13 cellular contexts compared by ENCODE assay signal in genomic region chr19:928471-929259, GRCh38. TPM values are rescaled to one million over a fixed set of nuclear protein-coding genes. Genes with fewer than 3 reads are reported as not detected.
DNase-seq lines count a peak whose midpoint lies in the region; ATAC-seq and TF ChIP-seq lines count a peak whose summit lies in the region.
"Had no signal": no experiment of that assay in that cellular context is flagged by ENCODE, and none has a peak within 500 bp of the region (broad histone marks: within the 10 kb centered on the region; RNA-seq: fewer than 3 reads in every experiment).

No MANE protein-coding gene starts in this region.

- no peak for TF ChIP-seq POLR2A in sigmoid colon (IDR thresholded peaks at IDR 0.05)

- H3K27me3 ChIP-seq in sigmoid colon (no peaks in the 10 kb centered on the region), brain microvascular endothelial cell (replicated peaks) (no peaks in the 10 kb centered on the region)

- DNase-seq in G401 (ENCODE audit: low spot score) (peak; percentile 75), NOMO-1 treated with dmso at 0.1 percent for 144 hours (lab: John Stamatoyannopoulos, UW; ENCODE audit: unreplicated experiment) (peak; percentile 51), fibroblast of villous mesenchyme (ENCODE audit: low read depth) (peak; percentile 65), sigmoid colon (no peak), inferior parietal cortex (ENCODE audit: extremely low spot score) (no peak), brain microvascular endothelial cell (no peak)
- no peak for DNase-seq in activated naive CD4-positive, alpha-beta T cell treated with anti-CD3 and anti-CD28 coated beads, Interleukin-2, amount 50 U/mL, for 72 hours (ENCODE audit: low spot score in 2 of 2)
- DNase-seq: activated CD8-positive, alpha-beta T cell treated with anti-CD3 and anti-CD28 coated beads for 36 hours; DND-41; stimulated activated CD4-positive, alpha-beta T cell treated with anti-CD3 and anti-CD28 coated beads, Interleukin-4, amount 100 ng/mL, for 1 hour had no signal

- TF ChIP-seq EP300 in sigmoid colon (IDR thresholded peaks at IDR 0.05), result no peak

- no peaks in the 10 kb centered on the region for H3K9me3 Mint-ChIP-seq in activated naive CD4-positive, alpha-beta T cell treated with anti-CD3 and anti-CD28 coated beads, Interleukin-2, amount 50 U/mL, for 72 hours
- H3K9me3 Mint-ChIP-seq: activated CD8-positive, alpha-beta T cell treated with anti-CD3 and anti-CD28 coated beads for 36 hours had no signal

- peaks cover 0 to 6% of the 10 kb centered on the region in 2 donors for H3K36me3 Mint-ChIP-seq in activated naive CD4-positive, alpha-beta T cell treated with anti-CD3 and anti-CD28 coated beads, Interleukin-2, amount 50 U/mL, for 72 hours

- ATAC-seq in activated naive CD4-positive, alpha-beta T cell treated with anti-CD3 and anti-CD28 coated beads, Interleukin-2, amount 50 U/mL, for 72 hours, result no peak
- ATAC-seq: activated CD8-positive, alpha-beta T cell treated with anti-CD3 and anti-CD28 coated beads for 36 hours had no signal

- peaks cover 0 to 54% (median 39%) of the 10 kb centered on the region in 4 donors for H3K4me1 ChIP-seq in sigmoid colon

- intact Hi-C loops in sigmoid colon (cut with DNase I), result loop anchor here (10.0 kb wide), 2 partner anchors 176 to 246 kb away; partner anchors contain the start of genes GPX4 and SBNO2

- peak overlapping the region; percentile 83 to 93 (median 86) for H3K27ac ChIP-seq in sigmoid colon
- H3K27ac ChIP-seq in brain microvascular endothelial cell, result no peak overlapping the region
- H3K27ac ChIP-seq: parathyroid adenoma had no signal

- H3K36me3 ChIP-seq in sigmoid colon, result peaks cover 0 to 6% (median 0%) of the 10 kb centered on the region in 4 donors
- H3K36me3 ChIP-seq in brain microvascular endothelial cell (replicated peaks), result peaks cover 9% of the 10 kb centered on the region

- no peaks in the 10 kb centered on the region for H3K9me3 ChIP-seq in sigmoid colon

- TF ChIP-seq CTCF in fibroblast of villous mesenchyme (IDR thresholded peaks at IDR 0.05; ENCODE audit: insufficient read depth, low read depth, low read length), result no peak
- TF ChIP-seq CTCF in sigmoid colon (IDR thresholded peaks at IDR 0.05), result no peak
- no peak for TF ChIP-seq CTCF in brain microvascular endothelial cell (IDR thresholded peaks at IDR 0.05; ENCODE audit: low read depth, low read length, missing control alignments)

- H3K4me3 ChIP-seq in fibroblast of villous mesenchyme (ENCODE audit: low read depth, low read length) (peak overlapping the region; percentile 91), sigmoid colon (no peak overlapping the region), brain microvascular endothelial cell (ENCODE audit: low read depth, low read length) (no peak overlapping the region)

- 85 to 88% methylated on average over 18 of the region's 18 CpGs for WGBS in sigmoid colon, 2 donors

- H3K27ac Mint-ChIP-seq in activated naive CD4-positive, alpha-beta T cell treated with anti-CD3 and anti-CD28 coated beads, Interleukin-2, amount 50 U/mL, for 72 hours, result no peak overlapping the region
- H3K27ac Mint-ChIP-seq: activated CD8-positive, alpha-beta T cell treated with anti-CD3 and anti-CD28 coated beads for 36 hours had no signal

- in situ Hi-C loops in G401 (cut with HindIII; ENCODE audit: low sequenced_read_pairs), result no loop called here
- in situ Hi-C loops in brain microvascular endothelial cell (cut with HindIII; ENCODE audit: low pct_ligation_motif_present, low sequenced_read_pairs), result no loop called here

RNA-seq across cellular contexts. Expression of gene ARID3A, which starts 2.8 kb away (rescaled TPM):
- 95.4 and 103 TPM in 2 replicates for total RNA-seq in G401 (2014; rRNA removed; shearing (Covaris generic))
- total RNA-seq in fibroblast of villous mesenchyme (39.3 and 45.8 TPM in 2 replicates), sigmoid colon (10 to 100 TPM in 1 of 4 donors, 1 to 10 TPM in 3; 3.1 to 11.6 (median 4.3) TPM)
- polyA plus RNA-seq in sigmoid colon, result 1 to 10 TPM; 1.4 to 6.0 (median 1.8) TPM
- total RNA-seq in activated naive CD4-positive, alpha-beta T cell treated with anti-CD3 and anti-CD28 coated beads, Interleukin-2, amount 50 U/mL, for 72 hours, result 10 to 100 TPM; 22.4 to 35.7 TPM

RNA-seq across cellular contexts. Expression of gene KISS1R, which starts 11.5 kb away (rescaled TPM):
- total RNA-seq in G401 (2014; rRNA removed; shearing (Covaris generic)), result 1.8 and 1.9 TPM in 2 replicates
- not detected in 2 replicates for total RNA-seq in fibroblast of villous mesenchyme
- total RNA-seq in sigmoid colon, result not detected
- under 1 TPM in 1 of 3 donors, not detected in 2; 0.13 TPM for polyA plus RNA-seq in sigmoid colon
- 10 to 100 TPM; 10.9 to 32.4 TPM for total RNA-seq in activated naive CD4-positive, alpha-beta T cell treated with anti-CD3 and anti-CD28 coated beads, Interleukin-2, amount 50 U/mL, for 72 hours
- total RNA-seq: endothelial cell of umbilical vein had no signal
- polyA plus RNA-seq: endothelial cell of umbilical vein had no signal

RNA-seq across cellular contexts. Expression of gene R3HDM4, which starts 15.6 kb away (rescaled TPM):
- 12.7 and 13.9 TPM in 2 replicates for total RNA-seq in G401 (2014; rRNA removed; shearing (Covaris generic))
- total RNA-seq in fibroblast of villous mesenchyme (26.3 and 31.6 TPM in 2 replicates), sigmoid colon (10 to 100 TPM; 21.4 to 37.2 (median 27.7) TPM)
- 10 to 100 TPM; 30.5 to 85.3 (median 33.0) TPM for polyA plus RNA-seq in sigmoid colon
- total RNA-seq in activated naive CD4-positive, alpha-beta T cell treated with anti-CD3 and anti-CD28 coated beads, Interleukin-2, amount 50 U/mL, for 72 hours, result 100 to 1,000 TPM in 1 of 2 donors, 10 to 100 TPM in 1; 98.3 to 102 TPM

RNA-seq across cellular contexts. Expression of gene RNU6-9, which starts 35.4 kb away (rescaled TPM):
- total RNA-seq in G401 (2014; rRNA removed; shearing (Covaris generic)), result not detected in 2 replicates
- total RNA-seq in fibroblast of villous mesenchyme (not detected in 2 replicates), sigmoid colon (not detected)
- not detected for polyA plus RNA-seq in sigmoid colon
- not detected for total RNA-seq in activated naive CD4-positive, alpha-beta T cell treated with anti-CD3 and anti-CD28 coated beads, Interleukin-2, amount 50 U/mL, for 72 hours
- total RNA-seq: activated CD8-positive, alpha-beta T cell treated with anti-CD3 and anti-CD28 coated beads for 36 hours; endothelial cell of umbilical vein had no signal
- polyA plus RNA-seq: adipose tissue, endothelial cell of umbilical vein had no signal

RNA-seq across cellular contexts. Expression of gene MED16, which starts 35.7 kb away (rescaled TPM):
- 51.0 and 58.7 TPM in 2 replicates for total RNA-seq in G401 (2014; rRNA removed; shearing (Covaris generic))
- total RNA-seq in fibroblast of villous mesenchyme, result 26.8 and 30.0 TPM in 2 replicates
- 10 to 100 TPM; 22.4 to 33.2 (median 25.6) TPM for total RNA-seq in sigmoid colon
- 10 to 100 TPM; 36.1 to 62.5 (median 51.7) TPM for polyA plus RNA-seq in sigmoid colon
- 10 to 100 TPM; 42.0 to 61.8 TPM for total RNA-seq in activated naive CD4-positive, alpha-beta T cell treated with anti-CD3 and anti-CD28 coated beads, Interleukin-2, amount 50 U/mL, for 72 hours

Comparison
In these comparisons a context has a peak if more than half of its experiments do, and no peak if none do; other contexts are left out.
1. DNase-seq: peak in G401 (single experiment), NOMO-1 treated with dmso at 0.1 percent for 144 hours (single experiment) and fibroblast of villous mesenchyme (single experiment); none in sigmoid colon (single experiment), activated naive CD4-positive, alpha-beta T cell treated with anti-CD3 and anti-CD28 coated beads, Interleukin-2, amount 50 U/mL, for 72 hours (0 of 2), inferior parietal cortex (single experiment) and brain microvascular endothelial cell (single experiment).